Comparison of ENCODE assay signal across 8 cellular contexts in the genomic region with DNA sequence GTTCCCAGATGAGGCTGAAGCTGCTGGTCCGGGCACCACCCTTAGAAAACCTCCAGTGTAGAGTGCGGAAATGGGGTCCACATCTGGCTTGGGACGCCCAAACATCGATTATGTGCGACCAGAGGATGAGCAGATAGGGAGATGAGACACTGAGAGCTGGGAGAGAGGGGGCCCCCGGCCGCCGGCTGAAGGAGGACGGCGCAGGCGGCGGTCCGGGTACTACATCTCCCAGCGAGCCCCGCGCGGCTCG. TPM values are rescaled to one million over a fixed set of nuclear protein-coding genes. Genes with fewer than 3 reads are reported as not detected.
A peak's percentile ranks its signal among the peaks of the same experiment; 100 is the strongest.
DNase-seq lines count a peak whose midpoint lies in the region; ATAC-seq and TF ChIP-seq lines count a peak whose summit lies in the region.

No MANE protein-coding gene starts in this region.

- H3K4me1 ChIP-seq in PC-3 (ENCODE audit: insufficient read depth, low read length): peaks cover 20% of the 10 kb centered on the region

- no peak overlapping the region for H3K27ac ChIP-seq in PC-3 (ENCODE audit: low read length)

- peak overlapping the region; percentile 99 for H2AFZ ChIP-seq in PC-3 (ENCODE audit: low read length)

- in situ Hi-C loops in GM18951 (cut with MboI; ENCODE audit: low sequenced_read_pairs, unreplicated experiment) (no loop called here), GM13977 (cut with MboI; ENCODE audit: low pct_unique_long_range_greater_than_20kb, low sequenced_read_pairs, unreplicated experiment) (no loop called here)

- no peaks in the 10 kb centered on the region for H3K9me2 ChIP-seq in PC-3 (replicated peaks; ENCODE audit: low read length)

- DNase-seq in PC-3 (no peak), epithelial cell of esophagus (ENCODE audit: low read depth) (no peak), nucleus accumbens (lab: John Stamatoyannopoulos, UW) (peak in 33 of 56 donors; percentile 32 to 86 (median 64)), GM13977 (ENCODE audit: low spot score) (no peak), HuH-7.5 (ENCODE audit: low spot score) (no peak), NCI-H748 treated with DMSO at 0.1 percent for 48 hours (lab: John Stamatoyannopoulos, UW) (no peak)

- H3F3A ChIP-seq in PC-3 (ENCODE audit: low read length, unreplicated experiment): no peaks in the 10 kb centered on the region

- peak overlapping the region; percentile 94 for H3K4me2 ChIP-seq in PC-3 (ENCODE audit: low read length)

- POLR2A ChIA-PET in PC-3 (lab: Charles Lee; ENCODE audit: unreplicated experiment): interaction anchor here (1.1 kb wide), 1 partner anchor 57 kb away, joined by 3 read pairs; no protein-coding TSS in a partner anchor

- H3K9ac ChIP-seq in PC-3 (ENCODE audit: low read length): peak overlapping the region; percentile 51

- peak; percentile 25 for TF ChIP-seq POLR2A in GM18951 (IDR thresholded peaks at IDR 0.05; ENCODE audit: extremely low read depth, insufficient read depth, insufficient read length)

- H3K9me3 ChIP-seq in PC-3 (ENCODE audit: low read length): no peaks in the 10 kb centered on the region

- peaks cover 36% of the 10 kb centered on the region for H3K79me2 ChIP-seq in PC-3 (ENCODE audit: low read length)

- ATAC-seq in PC-3 (no peak), GM19397 (IDR thresholded peaks at IDR 0.05; ENCODE audit: unreplicated experiment) (no peak)

- TF ChIP-seq CTCF in PC-3 (conservative IDR thresholded peaks at IDR 0.05; ENCODE audit: low read depth, low read length) (peak; percentile 84; the same call in 1 of the 2 replicates), epithelial cell of esophagus (IDR thresholded peaks at IDR 0.05; ENCODE audit: insufficient read depth, low read depth, low read length, missing control alignments) (peak; percentile 42), GM13977 (IDR thresholded peaks at IDR 0.05; ENCODE audit: extremely low read depth, insufficient read depth, missing control alignments) (no peak)

- H3K4me3 ChIP-seq in PC-3 (ENCODE audit: low read length) (peak overlapping the region; percentile 81), epithelial cell of esophagus (ENCODE audit: low read length) (peak overlapping the region; percentile 64)

- H3K36me3 ChIP-seq in PC-3 (ENCODE audit: low read depth, low read length): no peaks in the 10 kb centered on the region

- CTCF ChIA-PET in PC-3 (lab: Charles Lee): interaction anchor here (0.9 to 2.4 kb wide), 2 partner anchors 16 to 86 kb away, joined by 6 to 7 read pairs; no protein-coding TSS in a partner anchor

- no TSS peak for BruUV-seq in PC-3 (replicated peaks; lab: Mats Ljungman, UMichigan)

- intact Hi-C loops in PC-3 (cut with micrococcal nuclease): loop anchor here (1.0 kb wide), 1 partner anchor 16 kb away; no protein-coding TSS in a partner anchor

- H3K27me3 ChIP-seq in PC-3 (ENCODE audit: low read length): no peaks in the 10 kb centered on the region

- H4K20me1 ChIP-seq in PC-3 (ENCODE audit: low read length): no peaks in the 10 kb centered on the region

RNA-seq across cellular contexts. Expression of a gene that starts 0.2 kb away (rescaled TPM):
- total RNA-seq in PC-3 (2014; rRNA removed): 46.4 and 76.5 TPM in 2 replicates

RNA-seq across cellular contexts. Expression of a gene that starts 31.3 kb away (rescaled TPM):
- total RNA-seq in PC-3 (2014; rRNA removed): 18.6 and 23.3 TPM in 2 replicates

Comparison
In these comparisons a context has a peak if more than half of its experiments do, and no peak if none do; other contexts are left out.
1. DNase-seq: peak in nucleus accumbens (33 of 56); none in PC-3 (single experiment), epithelial cell of esophagus (single experiment), GM13977 (single experiment), HuH-7.5 (single experiment) and NCI-H748 treated with DMSO at 0.1 percent for 48 hours (single experiment).